Comparison of ENCODE assay signal across 9 cellular contexts in genomic region chr2:241036964-241037421, GRCh38. TPM values are rescaled to one million over a fixed set of nuclear protein-coding genes. Genes with fewer than 3 reads are reported as not detected.
A peak's percentile ranks its signal among the peaks of the same experiment; 100 is the strongest.
DNase-seq lines count a peak whose midpoint lies in the region; ATAC-seq and TF ChIP-seq lines count a peak whose summit lies in the region.
"Had no signal": no experiment of that assay in that cellular context is flagged by ENCODE, and none has a peak within 500 bp of the region (broad histone marks: within the 10 kb centered on the region; RNA-seq: fewer than 3 reads in every experiment).

No MANE protein-coding gene starts in this region.

- H3K9ac ChIP-seq in mammary epithelial cell (ENCODE audit: insufficient read depth, low read length) = no peak overlapping the region

- in situ Hi-C loops in mammary epithelial cell (cut with MboI; ENCODE audit: low sequenced_read_pairs in 2 of 2) = no loop called here

- TF ChIP-seq CTCF in mammary epithelial cell (conservative IDR thresholded peaks at IDR 0.05 in 1 of 2, IDR thresholded peaks at IDR 0.05 in 1 of 2; ENCODE audit: extremely low read depth in 1 of 2, insufficient read depth in 1 of 2, low read depth in 1 of 2, low read length in 2 of 2) (no peak), osteoblast (IDR thresholded peaks at IDR 0.05; ENCODE audit: extremely low read depth, low read depth, low read length) (no peak)

- peaks cover 0 to 5% of the 10 kb centered on the region in 2 donors for H3K36me3 Mint-ChIP-seq in stimulated activated naive B cell treated with anti-CD40 and anti-IgM and Interleukin-4, amounts not matched to agents 10 μg/mL and 1 μg/mL and 100 μg/mL, for 72 hours

- H3K4me1 ChIP-seq in mammary epithelial cell (ENCODE audit: insufficient read depth, low read length) (peaks cover 9% of the 10 kb centered on the region), osteoblast (ENCODE audit: insufficient read depth, low read length) (no peaks in the 10 kb centered on the region)
- H3K4me1 ChIP-seq: right lobe of liver had no signal

- DNase-seq in activated CD4-positive, CD25-positive, alpha-beta regulatory T cell treated with anti-CD3 and anti-CD28 coated beads, Interleukin-2, amount 50 U/mL, for 72 hours = no peak
- DNase-seq in mammary epithelial cell = no peak
- no peak for DNase-seq in stimulated activated naive B cell treated with anti-CD40 and anti-IgM and Interleukin-4, amounts not matched to agents 10 μg/mL and 1 μg/mL and 100 μg/mL, for 72 hours
- DNase-seq in NCI-H69 (lab: John Stamatoyannopoulos, UW) = no peak
- no peak for DNase-seq in osteoblast (ENCODE audit: insufficient read length, low spot score, missing footprints)
- DNase-seq in NCI-H2196 (lab: John Stamatoyannopoulos, UW; ENCODE audit: unreplicated experiment) = no peak

- 97% methylated on average over 9 of the region's 18 CpGs for WGBS in mammary epithelial cell (ENCODE audit: low coverage, missing lambda C conversion rate)

- H3K9me3 ChIP-seq in mammary epithelial cell (replicated peaks; ENCODE audit: insufficient read depth, low read length) = no peaks in the 10 kb centered on the region
- H3K9me3 ChIP-seq in osteoblast (ENCODE audit: low read depth, low read length) = no peaks in the 10 kb centered on the region
- H3K9me3 ChIP-seq: right lobe of liver had no signal

- no peak overlapping the region for H3K4me3 ChIP-seq in mammary epithelial cell (replicated peaks in 1 of 3; ENCODE audit: insufficient read depth in 1 of 3, low read depth in 2 of 3, low read length in 3 of 3)
- no peak overlapping the region for H3K4me3 ChIP-seq in osteoblast (ENCODE audit: insufficient read depth, low read length)

- H3K27ac ChIP-seq in mammary epithelial cell (ENCODE audit: insufficient read depth, low read depth, low read length) (no peak overlapping the region), osteoblast (ENCODE audit: low read depth, low read length) (no peak overlapping the region)
- H3K27ac ChIP-seq: right lobe of liver had no signal

- H3K4me3 Mint-ChIP-seq in stimulated activated naive B cell treated with anti-CD40 and anti-IgM and Interleukin-4, amounts not matched to agents 10 μg/mL and 1 μg/mL and 100 μg/mL, for 72 hours = peak overlapping the region; percentile 82 to 86

- H2AFZ ChIP-seq in mammary epithelial cell (ENCODE audit: low read depth, low read length) = no peak overlapping the region
- no peak overlapping the region for H2AFZ ChIP-seq in osteoblast (ENCODE audit: low read length)

- peaks cover 32 to 57% of the 10 kb centered on the region in 2 donors for H3K4me1 Mint-ChIP-seq in stimulated activated naive B cell treated with anti-CD40 and anti-IgM and Interleukin-4, amounts not matched to agents 10 μg/mL and 1 μg/mL and 100 μg/mL, for 72 hours

- H3K36me3 ChIP-seq in mammary epithelial cell (ENCODE audit: insufficient read depth, low read length) (no peaks in the 10 kb centered on the region), osteoblast (ENCODE audit: insufficient read depth, low read length) (peaks cover 16% of the 10 kb centered on the region)

- no TSS peak for BruUV-seq in mammary epithelial cell (replicated peaks; lab: Mats Ljungman, UMichigan)

- peak overlapping the region; percentile 10 for H3K27ac Mint-ChIP-seq in stimulated activated naive B cell treated with anti-CD40 and anti-IgM and Interleukin-4, amounts not matched to agents 10 μg/mL and 1 μg/mL and 100 μg/mL, for 72 hours

- H3K27me3 ChIP-seq in mammary epithelial cell (ENCODE audit: insufficient read depth, low read length) (peaks cover 10% of the 10 kb centered on the region), osteoblast (ENCODE audit: insufficient read depth, low read length) (no peaks in the 10 kb centered on the region)
- H3K27me3 ChIP-seq: right lobe of liver had no signal

- dilution Hi-C loops in mammary epithelial cell (cut with HindIII; ENCODE audit: low sequenced_read_pairs) = no loop called here

- H3K27me3 Mint-ChIP-seq in stimulated activated naive B cell treated with anti-CD40 and anti-IgM and Interleukin-4, amounts not matched to agents 10 μg/mL and 1 μg/mL and 100 μg/mL, for 72 hours = no peaks in the 10 kb centered on the region

- no peaks in the 10 kb centered on the region for H3K9me3 Mint-ChIP-seq in stimulated activated naive B cell treated with anti-CD40 and anti-IgM and Interleukin-4, amounts not matched to agents 10 μg/mL and 1 μg/mL and 100 μg/mL, for 72 hours

- intact Hi-C loops in mammary epithelial cell (cut with micrococcal nuclease) = no loop called here

- peak overlapping the region; percentile 86 for H3K4me2 ChIP-seq in mammary epithelial cell (ENCODE audit: insufficient read depth, low read depth, low read length)
- no peak overlapping the region for H3K4me2 ChIP-seq in osteoblast (ENCODE audit: insufficient read depth, low read length)

- H4K20me1 ChIP-seq in mammary epithelial cell (ENCODE audit: insufficient read depth, low read length) (no peaks in the 10 kb centered on the region), osteoblast (ENCODE audit: insufficient read depth, low read length) (peaks cover 14% of the 10 kb centered on the region)

- CTCF ChIA-PET in mammary epithelial cell (lab: Charles Lee; ENCODE audit: low non-redundant PET) = no interaction called here

- ATAC-seq in activated CD4-positive, CD25-positive, alpha-beta regulatory T cell treated with anti-CD3 and anti-CD28 coated beads, Interleukin-2, amount 50 U/mL, for 24 hours = peak; percentile 12 to 15
- ATAC-seq in HG03439 (IDR thresholded peaks at IDR 0.05; ENCODE audit: unreplicated experiment) = peak; percentile 56
- peak in 1 of 2 donors; percentile 18 for ATAC-seq in stimulated activated naive B cell treated with anti-CD40 and anti-IgM and Interleukin-4, amounts not matched to agents 10 μg/mL and 1 μg/mL and 100 μg/mL, for 72 hours (replicated peaks)

- H3K79me2 ChIP-seq in mammary epithelial cell (ENCODE audit: insufficient read depth, low read length) (no peaks in the 10 kb centered on the region), osteoblast (ENCODE audit: insufficient read depth, low read length) (no peaks in the 10 kb centered on the region)

RNA-seq across cellular contexts. Expression of gene SNED1, which starts 38.6 kb away (rescaled TPM):
- total RNA-seq in mammary epithelial cell = 1 to 10 TPM in 1 of 2 donors, under 1 TPM in 1; 0.64 to 3.7 TPM
- polyA plus RNA-seq in mammary epithelial cell = 0.46 TPM
- polyA minus RNA-seq in mammary epithelial cell = 0.83 TPM
- total RNA-seq in osteoblast = 94.8 and 127 TPM in 2 replicates

Comparison
In these comparisons a context has a peak if more than half of its experiments do, and no peak if none do; other contexts are left out.
1. RNA of gene SNED1, which starts 38.6 kb away (total RNA-seq): 94.8 to 127 TPM in osteoblast; 0.64 to 3.7 TPM in mammary epithelial cell; every median in the first group is over 10 times any median in the second.